8 cellular contexts compared by ENCODE assay signal in genomic region chr2:232394431-232394830, GRCh38. TPM values are rescaled to one million over a fixed set of nuclear protein-coding genes. Genes with fewer than 3 reads are reported as not detected.
"Had no signal": no experiment of that assay in that cellular context is flagged by ENCODE, and none has a peak within 500 bp of the region (broad histone marks: within the 10 kb centered on the region; RNA-seq: fewer than 3 reads in every experiment).

No MANE protein-coding gene starts in this region.

RNA-seq across cellular contexts. Expression of gene ALPG, which starts 12.2 kb away (rescaled TPM):
- total RNA-seq: OCI-LY7, Peyer's patch, Right ventricle myocardium inferior, Right ventricle myocardium superior, RPMI7951, SJCRH30, SK-MEL-5 had no signal
- polyA plus RNA-seq: SK-N-SH had no signal

RNA-seq across cellular contexts. Expression of gene ALPP, which starts 15.9 kb away (rescaled TPM):
- total RNA-seq: OCI-LY7, Peyer's patch, Right ventricle myocardium inferior, Right ventricle myocardium superior, RPMI7951, SJCRH30, SK-MEL-5 had no signal
- polyA plus RNA-seq: SK-N-SH had no signal
